9 cellular contexts compared by ENCODE assay signal in the genomic region with DNA sequence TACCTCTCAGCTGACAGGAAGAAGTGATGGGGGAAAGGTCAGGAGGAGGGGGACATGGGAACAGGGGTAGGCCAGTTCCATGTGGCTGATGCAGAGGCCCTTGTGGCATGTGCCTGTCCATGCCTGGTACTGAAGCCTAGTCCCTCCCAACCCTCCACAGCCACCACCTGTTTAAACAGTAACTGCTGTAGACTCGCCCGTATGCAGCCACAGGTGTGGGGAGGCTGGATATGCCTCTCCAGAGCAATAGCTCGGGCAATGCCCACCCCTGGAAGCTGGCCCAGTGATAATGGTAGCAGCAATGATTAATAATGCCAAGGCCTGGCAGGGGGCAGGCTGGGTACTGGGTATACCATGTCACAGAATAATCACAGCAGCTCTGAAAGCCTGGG. TPM values are rescaled to one million over a fixed set of nuclear protein-coding genes. Genes with fewer than 3 reads are reported as not detected.
DNase-seq lines count a peak whose midpoint lies in the region; ATAC-seq, FAIRE-seq and TF ChIP-seq lines count a peak whose summit lies in the region.
"Had no signal": no experiment of that assay in that cellular context is flagged by ENCODE, and none has a peak within 500 bp of the region (broad histone marks: within the 10 kb centered on the region; RNA-seq: fewer than 3 reads in every experiment).

No MANE protein-coding gene starts in this region.

- H3K36me3 ChIP-seq in CD4-positive, CD25-positive, alpha-beta regulatory T cell (ENCODE audit: control insufficient read depth, insufficient read depth, low read length), result no peaks in the 10 kb centered on the region
- H3K36me3 ChIP-seq in breast epithelium, result peaks cover 3% of the 10 kb centered on the region

- intact Hi-C loops in breast epithelium (cut with DNase I; ENCODE audit: low total_unique reads), result no loop called here

- H3K4me1 Mint-ChIP-seq in CD4-positive, CD25-positive, alpha-beta regulatory T cell, result peaks cover 0 to 43% (median 16%) of the 10 kb centered on the region in 4 donors
- H3K4me1 Mint-ChIP-seq in naive B cell, result peaks cover 28 to 40% (median 39%) of the 10 kb centered on the region in 3 donors

- no peaks in the 10 kb centered on the region for H3K27me3 ChIP-seq in CD4-positive, CD25-positive, alpha-beta regulatory T cell (ENCODE audit: control insufficient read depth, insufficient read depth, low read length)
- no peaks in the 10 kb centered on the region for H3K27me3 ChIP-seq in breast epithelium
- H3K27me3 ChIP-seq: adrenal gland had no signal

- no peak overlapping the region for H3K4me3 ChIP-seq in CD4-positive, CD25-positive, alpha-beta regulatory T cell (ENCODE audit: low read depth, low read length)
- peak overlapping the region; percentile 69 to 85 (median 71) for H3K4me3 ChIP-seq in breast epithelium

- DNase-seq in CD4-positive, CD25-positive, alpha-beta regulatory T cell, result no peak
- DNase-seq in NCI-H1092 (lab: John Stamatoyannopoulos, UW), result peak; percentile 92
- DNase-seq in breast epithelium (ENCODE audit: low spot score in 2 of 2), result no peak
- DNase-seq in naive B cell, result no peak
- no peak for DNase-seq in NCI-H1436 (lab: John Stamatoyannopoulos, UW)
- DNase-seq in D721Med (ENCODE audit: insufficient read length, low spot score), result no peak
- DNase-seq in NK-92 treated with Interleukin-12 subunit alpha and Interleukin-12 subunit beta, amount 100 ng/mL, for 24 hours (lab: John Stamatoyannopoulos, UW), result no peak
- no peak for DNase-seq in amniotic stem cell (lab: John Stamatoyannopoulos, UW)

- H3K27ac Mint-ChIP-seq in CD4-positive, CD25-positive, alpha-beta regulatory T cell, result peak overlapping the region in 1 of 3 donors; percentile 73
- H3K27ac Mint-ChIP-seq in naive B cell, result peak overlapping the region in 3 of 6 donors; percentile 59 to 90 (median 87)

- H3K27me3 Mint-ChIP-seq in CD4-positive, CD25-positive, alpha-beta regulatory T cell, result peaks cover 5% of the 10 kb centered on the region
- H3K27me3 Mint-ChIP-seq in naive B cell, result no peaks in the 10 kb centered on the region

- no peak overlapping the region for H3K27ac ChIP-seq in CD4-positive, CD25-positive, alpha-beta regulatory T cell (ENCODE audit: insufficient read depth, low read length, poor library complexity, severe bottlenecking)
- peak overlapping the region; percentile 94 to 97 for H3K27ac ChIP-seq in breast epithelium

- TF ChIP-seq CTCF in breast epithelium (IDR thresholded peaks at IDR 0.05) (no peak), D721Med (IDR thresholded peaks at IDR 0.05; ENCODE audit: insufficient read depth, missing control alignments) (no peak)

- no peak for FAIRE-seq in D721Med (lab: Jason Lieb, UNC)

- no peaks in the 10 kb centered on the region for H3K9me3 ChIP-seq in CD4-positive, CD25-positive, alpha-beta regulatory T cell (ENCODE audit: control insufficient read depth in 2 of 2, low read length in 2 of 2)
- no peaks in the 10 kb centered on the region for H3K9me3 ChIP-seq in breast epithelium
- H3K9me3 ChIP-seq: adrenal gland had no signal

- no peak for TF ChIP-seq POLR2A in breast epithelium (IDR thresholded peaks at IDR 0.05)

- no peaks in the 10 kb centered on the region for H3K9me3 Mint-ChIP-seq in CD4-positive, CD25-positive, alpha-beta regulatory T cell
- no peaks in the 10 kb centered on the region for H3K9me3 Mint-ChIP-seq in naive B cell

- no peaks in the 10 kb centered on the region for H3K36me3 Mint-ChIP-seq in CD4-positive, CD25-positive, alpha-beta regulatory T cell
- H3K36me3 Mint-ChIP-seq in naive B cell, result no peaks in the 10 kb centered on the region

- H3K4me1 ChIP-seq in CD4-positive, CD25-positive, alpha-beta regulatory T cell (ENCODE audit: control insufficient read depth, insufficient read depth, low read length, poor library complexity, severe bottlenecking), result peaks cover 41% of the 10 kb centered on the region
- peaks cover 0 to 29% of the 10 kb centered on the region in 2 donors for H3K4me1 ChIP-seq in breast epithelium

- no peak for ATAC-seq in CD4-positive, CD25-positive, alpha-beta regulatory T cell (ENCODE audit: low read depth in 2 of 2)
- ATAC-seq in naive B cell (ENCODE audit: low read depth in 2 of 2), result no peak

- peak overlapping the region; percentile 85 to 93 (median 88) for H3K4me3 Mint-ChIP-seq in CD4-positive, CD25-positive, alpha-beta regulatory T cell
- H3K4me3 Mint-ChIP-seq in naive B cell, result peak overlapping the region in 6 of 8 donors; percentile 74 to 91 (median 80)

RNA-seq across cellular contexts. Expression of a gene that starts 2.3 kb away (rescaled TPM):
- 6.5 TPM for total RNA-seq in CD4-positive, CD25-positive, alpha-beta regulatory T cell
- polyA plus RNA-seq in CD4-positive, CD25-positive, alpha-beta regulatory T cell, result under 1 TPM in 3 of 4 donors, not detected in 1; 0.33 to 0.78 (median 0.47) TPM
- total RNA-seq in breast epithelium, result 10 to 100 TPM; 13.9 to 54.1 (median 41.6) TPM
- 1 to 10 TPM in 1 of 6 donors, under 1 TPM in 2, not detected in 3; 0.27 to 1.0 (median 0.79) TPM for polyA plus RNA-seq in naive B cell (ENCODE audit: low read depth in 6 of 6)

RNA-seq across cellular contexts. Expression of a gene that starts 24.0 kb away (rescaled TPM):
- total RNA-seq in CD4-positive, CD25-positive, alpha-beta regulatory T cell, result 30.6 TPM
- polyA plus RNA-seq in CD4-positive, CD25-positive, alpha-beta regulatory T cell, result 100 to 1,000 TPM; 113 to 142 (median 133) TPM
- 100 to 1,000 TPM; 297 to 485 (median 411) TPM for total RNA-seq in breast epithelium
- 10 to 100 TPM; 31.1 to 54.8 (median 42.9) TPM for polyA plus RNA-seq in naive B cell (ENCODE audit: low read depth in 6 of 6)

RNA-seq across cellular contexts. Expression of a gene that starts 39.4 kb away (rescaled TPM):
- not detected for total RNA-seq in CD4-positive, CD25-positive, alpha-beta regulatory T cell
- polyA plus RNA-seq in CD4-positive, CD25-positive, alpha-beta regulatory T cell, result under 1 TPM in 1 of 4 donors, not detected in 3; 0.47 TPM
- 10 to 100 TPM in 1 of 3 donors, 1 to 10 TPM in 1, not detected in 1; 7.5 to 15.2 TPM for total RNA-seq in breast epithelium
- polyA plus RNA-seq in naive B cell (ENCODE audit: low read depth in 6 of 6), result under 1 TPM in 1 of 6 donors, not detected in 5; 0.26 TPM

RNA-seq across cellular contexts. Expression of a gene that starts 56.9 kb away (rescaled TPM):
- total RNA-seq in CD4-positive, CD25-positive, alpha-beta regulatory T cell, result not detected
- not detected for polyA plus RNA-seq in CD4-positive, CD25-positive, alpha-beta regulatory T cell
- not detected for total RNA-seq in breast epithelium
- polyA plus RNA-seq in naive B cell (ENCODE audit: low read depth in 6 of 6), result not detected
- total RNA-seq: adrenal gland had no signal
